ENCODE assay signal across 18 cellular contexts in genomic region chr6:14322841-14323240, GRCh38.
DNase-seq lines count a peak whose midpoint lies in the region; ATAC-seq and TF ChIP-seq lines count a peak whose summit lies in the region.
"Had no signal": no experiment of that assay in that cellular context is flagged by ENCODE, and none has a peak within 500 bp of the region (broad histone marks: within the 10 kb centered on the region; RNA-seq: fewer than 3 reads in every experiment).

No MANE protein-coding gene starts in this region.

- H3K4ac ChIP-seq in mesendoderm (ENCODE audit: low read depth, low read length) = no peak overlapping the region

- H4K5ac ChIP-seq in mesendoderm (ENCODE audit: low read length) = no peak overlapping the region

- H2BK5ac ChIP-seq in mesendoderm (ENCODE audit: low read length) = no peak overlapping the region

- H3K27me3 ChIP-seq in OCI-LY3 (ENCODE audit: low read depth, low read length) = no peaks in the 10 kb centered on the region
- no peaks in the 10 kb centered on the region for H3K27me3 ChIP-seq in mesendoderm (ENCODE audit: insufficient read depth, low read length, poor library complexity)
- no peaks in the 10 kb centered on the region for H3K27me3 ChIP-seq in upper lobe of right lung

- H3K36me3 ChIP-seq in OCI-LY3 (replicated peaks; ENCODE audit: low read depth, low read length) (peaks cover 3% of the 10 kb centered on the region), mesendoderm (ENCODE audit: control insufficient read depth, insufficient read depth, low read length) (no peaks in the 10 kb centered on the region), upper lobe of right lung (no peaks in the 10 kb centered on the region)

- H4K8ac ChIP-seq in mesendoderm (ENCODE audit: low read depth, low read length) = no peak overlapping the region

- H3K27ac ChIP-seq in OCI-LY3 (ENCODE audit: low read length) (peak overlapping the region; percentile 86; the same call in 1 of the 2 replicates), mesendoderm (ENCODE audit: low read depth, low read length) (no peak overlapping the region), upper lobe of right lung (no peak overlapping the region)
- H3K27ac ChIP-seq: 22Rv1 had no signal

- no peak overlapping the region for H2AK5ac ChIP-seq in mesendoderm (ENCODE audit: low read length)

- H3K79me1 ChIP-seq in mesendoderm (ENCODE audit: low read length) = no peaks in the 10 kb centered on the region

- no peaks in the 10 kb centered on the region for H3K79me2 ChIP-seq in OCI-LY3 (ENCODE audit: low read length)
- H3K79me2 ChIP-seq in mesendoderm (ENCODE audit: control insufficient read depth, insufficient read depth, low read length) = no peaks in the 10 kb centered on the region

- H4K20me1 ChIP-seq in OCI-LY3 (ENCODE audit: insufficient read depth, low read length) = no peaks in the 10 kb centered on the region

- TF ChIP-seq CTCF in OCI-LY3 (IDR thresholded peaks at IDR 0.05; ENCODE audit: low read depth, low read length) = no peak
- TF ChIP-seq CTCF in upper lobe of right lung (IDR thresholded peaks at IDR 0.05) = no peak

- ATAC-seq in activated naive CD8-positive, alpha-beta T cell treated with anti-CD3 and anti-CD28 coated beads, Interleukin-2, amount 50 U/mL, for 24 hours = no peak
- ATAC-seq in upper lobe of right lung = peak; percentile 24

- no peaks in the 10 kb centered on the region for H3K27me3 Mint-ChIP-seq in activated naive CD8-positive, alpha-beta T cell
- H3K27me3 Mint-ChIP-seq in activated naive CD8-positive, alpha-beta T cell treated with anti-CD3 and anti-CD28 coated beads, Interleukin-2, amount 50 U/mL, for 24 hours = peaks cover 2% of the 10 kb centered on the region
- H3K27me3 Mint-ChIP-seq: IgD-negative memory B cell had no signal

- H3K4me1 ChIP-seq in OCI-LY3 (ENCODE audit: low read length) (peaks cover 55% of the 10 kb centered on the region), mesendoderm (ENCODE audit: control insufficient read depth, low read depth, low read length) (peaks cover 2% of the 10 kb centered on the region), upper lobe of right lung (no peaks in the 10 kb centered on the region)

- H3K4me3 Mint-ChIP-seq in activated naive CD8-positive, alpha-beta T cell = peak overlapping the region; percentile 24
- no peak overlapping the region for H3K4me3 Mint-ChIP-seq in activated naive CD8-positive, alpha-beta T cell treated with anti-CD3 and anti-CD28 coated beads, Interleukin-2, amount 50 U/mL, for 24 hours
- H3K4me3 Mint-ChIP-seq: IgD-negative memory B cell had no signal

- H3K4me2 ChIP-seq in OCI-LY3 (ENCODE audit: low read length) = peak overlapping the region; percentile 81
- H3K4me2 ChIP-seq in mesendoderm (ENCODE audit: low read length) = no peak overlapping the region

- H3K56ac ChIP-seq in mesendoderm (ENCODE audit: low read length) = peak overlapping the region; percentile 50

- no peak overlapping the region for H3K27ac Mint-ChIP-seq in activated naive CD8-positive, alpha-beta T cell
- no peak overlapping the region for H3K27ac Mint-ChIP-seq in activated naive CD8-positive, alpha-beta T cell treated with anti-CD3 and anti-CD28 coated beads, Interleukin-2, amount 50 U/mL, for 24 hours
- H3K27ac Mint-ChIP-seq: CD8-positive, alpha-beta T cell had no signal

- no peak overlapping the region for H2BK120ac ChIP-seq in mesendoderm (ENCODE audit: low read depth, low read length)

- intact Hi-C loops in upper lobe of right lung (cut with DNase I) = no loop called here

- H3K9me3 ChIP-seq in OCI-LY3 (ENCODE audit: insufficient read depth, low read length) = no peaks in the 10 kb centered on the region
- H3K9me3 ChIP-seq in upper lobe of right lung = no peaks in the 10 kb centered on the region

- no peak overlapping the region for H2BK15ac ChIP-seq in mesendoderm (replicated peaks; ENCODE audit: low read depth)

- H2AFZ ChIP-seq in OCI-LY3 (ENCODE audit: low read depth, low read length) = no peak overlapping the region

- H3K36me3 Mint-ChIP-seq in activated naive CD8-positive, alpha-beta T cell = no peaks in the 10 kb centered on the region
- H3K36me3 Mint-ChIP-seq in activated naive CD8-positive, alpha-beta T cell treated with anti-CD3 and anti-CD28 coated beads, Interleukin-2, amount 50 U/mL, for 24 hours (ENCODE audit: low read depth) = no peaks in the 10 kb centered on the region
- H3K36me3 Mint-ChIP-seq: CD8-positive, alpha-beta T cell had no signal

- H3K9ac ChIP-seq in OCI-LY3 (ENCODE audit: low read length) (no peak overlapping the region; the same call in 1 of the 2 replicates), mesendoderm (ENCODE audit: low read length) (no peak overlapping the region)

- peak overlapping the region; percentile 81 for H3K23ac ChIP-seq in mesendoderm (ENCODE audit: low read length)

- H3K4me1 Mint-ChIP-seq in activated naive CD8-positive, alpha-beta T cell (ENCODE audit: low read depth) = peaks cover 17% of the 10 kb centered on the region
- H3K4me1 Mint-ChIP-seq in activated naive CD8-positive, alpha-beta T cell treated with anti-CD3 and anti-CD28 coated beads, Interleukin-2, amount 50 U/mL, for 24 hours = peaks cover 10% of the 10 kb centered on the region

- no peak overlapping the region; the same call in 1 of the 2 replicates for H3K4me3 ChIP-seq in OCI-LY3 (ENCODE audit: low read length)
- no peak overlapping the region for H3K4me3 ChIP-seq in mesendoderm (ENCODE audit: low read length)
- H3K4me3 ChIP-seq in upper lobe of right lung = no peak overlapping the region

- WGBS in mesendoderm (ENCODE audit: extremely low coverage, insufficient coverage, low lambda C conversion rate) = no CpG with 5 or more reads among the region's 3 CpGs

- no peak for DNase-seq in activated naive CD8-positive, alpha-beta T cell treated with anti-CD3 and anti-CD28 coated beads, Interleukin-2, amount 50 U/mL, for 24 hours
- DNase-seq in mesendoderm = no peak
- no peak for DNase-seq in upper lobe of right lung
- no peak for DNase-seq in COLO829 (ENCODE audit: low spot score)
- DNase-seq in NCI-H2029 treated with DMSO at 0.1 percent for 48 hours (lab: John Stamatoyannopoulos, UW) = no peak
- DNase-seq in activated CD4-positive, alpha-beta T cell treated with anti-CD3 and anti-CD28 coated beads for 48 hours = no peak
- DNase-seq: ACHN, Calu3, DMS153, Karpas-422, NCI-H1694 treated with DMSO at 0.1 percent for 48 hours, NCI-H446, Right ventricle myocardium superior had no signal

- no peak overlapping the region for H3K18ac ChIP-seq in mesendoderm (ENCODE audit: low read length)

- no peaks in the 10 kb centered on the region for H3K9me3 Mint-ChIP-seq in activated naive CD8-positive, alpha-beta T cell (ENCODE audit: low read depth)
- H3K9me3 Mint-ChIP-seq in activated naive CD8-positive, alpha-beta T cell treated with anti-CD3 and anti-CD28 coated beads, Interleukin-2, amount 50 U/mL, for 24 hours = no peaks in the 10 kb centered on the region
- H3K9me3 Mint-ChIP-seq: CD8-positive, alpha-beta T cell; IgD-negative memory B cell had no signal
